ENCODE assay signal across 10 cellular contexts in genomic region chr7:149240637-149241036, GRCh38. TPM values are rescaled to one million over a fixed set of nuclear protein-coding genes. Genes with fewer than 3 reads are reported as not detected.
DNase-seq lines count a peak whose midpoint lies in the region; ATAC-seq, FAIRE-seq and TF ChIP-seq lines count a peak whose summit lies in the region.
"Had no signal": no experiment of that assay in that cellular context is flagged by ENCODE, and none has a peak within 500 bp of the region (broad histone marks: within the 10 kb centered on the region; RNA-seq: fewer than 3 reads in every experiment).

No MANE protein-coding gene starts in this region.

- H3K4me3 Mint-ChIP-seq in naive thymus-derived CD4-positive, alpha-beta T cell = peak overlapping the region; percentile 85 to 95 (median 92)

- CTCF ChIA-PET in naive thymus-derived CD4-positive, alpha-beta T cell (lab: Charles Lee) = interaction anchor here (1.2 to 1.3 kb wide), 2 partner anchors 44 to 93 kb away, joined by 4 to 8 read pairs; partner anchors contain the start of gene ZNF398

- no peak for FAIRE-seq in small intestine (lab: Jason Lieb, UNC)

- H3K4me1 ChIP-seq in colonic mucosa = peaks cover 7% of the 10 kb centered on the region
- peaks cover 14 to 16% of the 10 kb centered on the region in 2 donors for H3K4me1 ChIP-seq in naive thymus-derived CD4-positive, alpha-beta T cell (ENCODE audit: control insufficient read depth in 2 of 2, insufficient read depth in 2 of 2, low read length in 2 of 2)
- H3K4me1 ChIP-seq in small intestine (ENCODE audit: control insufficient read depth in 2 of 2, insufficient read depth in 1 of 2, low read depth in 1 of 2, low read length in 1 of 2) = peaks cover 0 to 8% of the 10 kb centered on the region in 2 donors

- H3K9ac ChIP-seq in colonic mucosa (ENCODE audit: low read depth in 2 of 2, low read length in 2 of 2) = peak overlapping the region in 1 of 2 donors; percentile 80

- intact Hi-C loops in colonic mucosa (cut with DNase I) = loop anchor here (5.0 kb wide), 1 partner anchor 43 kb away; the partner anchor contains the start of gene ZNF282
- intact Hi-C loops in naive thymus-derived CD4-positive, alpha-beta T cell (cut with micrococcal nuclease) = no loop called here

- H3K36me3 Mint-ChIP-seq in naive thymus-derived CD4-positive, alpha-beta T cell = peaks cover 4 to 9% (median 5%) of the 10 kb centered on the region in 5 donors

- H3K9me3 Mint-ChIP-seq in naive thymus-derived CD4-positive, alpha-beta T cell = peaks cover 0 to 5% (median 0%) of the 10 kb centered on the region in 11 donors

- H3K27me3 Mint-ChIP-seq in naive thymus-derived CD4-positive, alpha-beta T cell = peaks cover 0 to 6% (median 0%) of the 10 kb centered on the region in 5 donors

- H3K36me3 ChIP-seq in KOPT-K1 (ENCODE audit: insufficient read depth, low read length) (peaks cover 13% of the 10 kb centered on the region; the same call in 1 of the 2 replicates), colonic mucosa (no peaks in the 10 kb centered on the region), small intestine (ENCODE audit: control insufficient read depth in 2 of 2, insufficient read depth in 2 of 2, low read length in 2 of 2) (no peaks in the 10 kb centered on the region)
- peaks cover 0 to 6% (median 0%) of the 10 kb centered on the region in 3 experiments for H3K36me3 ChIP-seq in naive thymus-derived CD4-positive, alpha-beta T cell (ENCODE audit: control insufficient read depth in 2 of 3, insufficient read depth in 3 of 3, low read length in 3 of 3)
- H3K36me3 ChIP-seq: left lung had no signal

- H3K27ac ChIP-seq in KOPT-K1 (ENCODE audit: low read depth, low read length, poor library complexity, severe bottlenecking) = peak overlapping the region; percentile 74
- no peak overlapping the region for H3K27ac ChIP-seq in colonic mucosa
- H3K27ac ChIP-seq in naive thymus-derived CD4-positive, alpha-beta T cell (ENCODE audit: low read depth, low read length) = peak overlapping the region; percentile 76
- H3K27ac ChIP-seq in small intestine (ENCODE audit: low read depth in 1 of 2, low read length in 1 of 2) = peak overlapping the region in 1 of 2 donors; percentile 32

- POLR2A ChIA-PET in naive thymus-derived CD4-positive, alpha-beta T cell (lab: Charles Lee) = interaction anchor here (0.5 to 2.0 kb wide), 6 partner anchors 18 to 1820 kb away, joined by 3 to 9 read pairs (median 4); partner anchors contain the start of gene ZNF783

- H3K4me3 ChIP-seq in AG10803 (ENCODE audit: low read length) = peak overlapping the region; percentile 94
- peak overlapping the region; percentile 96 for H3K4me3 ChIP-seq in colonic mucosa
- peak overlapping the region; percentile 90 for H3K4me3 ChIP-seq in naive thymus-derived CD4-positive, alpha-beta T cell (ENCODE audit: low read length)
- H3K4me3 ChIP-seq in small intestine (ENCODE audit: low read depth in 1 of 2, low read length in 2 of 2) = peak overlapping the region in 1 of 2 donors; percentile 66

- H3K27ac Mint-ChIP-seq in naive thymus-derived CD4-positive, alpha-beta T cell = peak overlapping the region; percentile 69 to 89 (median 86)

- DNase-seq in AG10803 (ENCODE audit: low read depth) (no peak), colonic mucosa (no peak), small intestine (no peak), epidermal melanocyte (ENCODE audit: insufficient read length, low spot score) (no peak)
- DNase-seq in naive thymus-derived CD4-positive, alpha-beta T cell = no peak
- DNase-seq: activated CD4-positive, alpha-beta T cell treated with anti-CD3 and anti-CD28 coated beads for 4 hours had no signal

- H3K27me3 ChIP-seq in colonic mucosa = no peaks in the 10 kb centered on the region
- H3K27me3 ChIP-seq in naive thymus-derived CD4-positive, alpha-beta T cell (ENCODE audit: control insufficient read depth in 2 of 2, insufficient read depth in 2 of 2, low read length in 2 of 2) = no peaks in the 10 kb centered on the region
- no peaks in the 10 kb centered on the region for H3K27me3 ChIP-seq in small intestine (ENCODE audit: control insufficient read depth in 2 of 2, insufficient read depth in 2 of 2, low read length in 2 of 2)

- H3K9me3 ChIP-seq in KOPT-K1 (ENCODE audit: insufficient read depth, low read length, poor library complexity, severe bottlenecking) = no peaks in the 10 kb centered on the region
- no peaks in the 10 kb centered on the region for H3K9me3 ChIP-seq in colonic mucosa
- H3K9me3 ChIP-seq in naive thymus-derived CD4-positive, alpha-beta T cell (ENCODE audit: control insufficient read depth in 2 of 3, low read length in 3 of 3) = no peaks in the 10 kb centered on the region
- H3K9me3 ChIP-seq in small intestine (ENCODE audit: control insufficient read depth, low read depth) = no peaks in the 10 kb centered on the region

- no peak for ATAC-seq in naive thymus-derived CD4-positive, alpha-beta T cell
- ATAC-seq in HG02588 (IDR thresholded peaks at IDR 0.05; ENCODE audit: unreplicated experiment) = no peak
- no peak for ATAC-seq in GM19023 (IDR thresholded peaks at IDR 0.05; ENCODE audit: unreplicated experiment)
- ATAC-seq: left lung had no signal

- TF ChIP-seq CTCF in AG10803 (conservative IDR thresholded peaks at IDR 0.05; ENCODE audit: low read length) (no peak), colonic mucosa (IDR thresholded peaks at IDR 0.05) (no peak)

- peaks cover 24 to 51% (median 41%) of the 10 kb centered on the region in 7 donors for H3K4me1 Mint-ChIP-seq in naive thymus-derived CD4-positive, alpha-beta T cell

- 35 to 70% (median 42%) methylated on average over 5 of the region's 5 CpGs for WGBS in small intestine, 3 donors

RNA-seq across cellular contexts. Expression of gene ZNF212, which starts 1.2 kb away (rescaled TPM):
- 10 to 100 TPM in 1 of 2 donors, 1 to 10 TPM in 1; 9.8 to 10.4 TPM for total RNA-seq in colonic mucosa
- total RNA-seq in naive thymus-derived CD4-positive, alpha-beta T cell = 10 to 100 TPM; 10.4 to 20.6 (median 13.3) TPM
- 10 to 100 TPM in 1 of 2 donors, 1 to 10 TPM in 1; 5.9 to 11.4 TPM for polyA plus RNA-seq in naive thymus-derived CD4-positive, alpha-beta T cell
- 10 to 100 TPM in 2 of 3 donors, 1 to 10 TPM in 1; 9.0 to 17.3 (median 15.9) TPM for polyA plus RNA-seq in small intestine

RNA-seq across cellular contexts. Expression of gene ZNF783, which starts 21.4 kb away (rescaled TPM):
- 1 to 10 TPM; 5.5 to 8.9 TPM for total RNA-seq in colonic mucosa
- total RNA-seq in naive thymus-derived CD4-positive, alpha-beta T cell = 10 to 100 TPM; 23.3 to 49.2 (median 36.0) TPM
- polyA plus RNA-seq in naive thymus-derived CD4-positive, alpha-beta T cell = 1 to 10 TPM; 6.2 to 9.7 TPM
- 1 to 10 TPM; 3.2 to 5.9 (median 4.0) TPM for polyA plus RNA-seq in small intestine

RNA-seq across cellular contexts. Expression of gene ZNF282, which starts 45.3 kb away (rescaled TPM):
- 10 to 100 TPM; 24.1 to 31.5 TPM for total RNA-seq in colonic mucosa
- total RNA-seq in naive thymus-derived CD4-positive, alpha-beta T cell = 10 to 100 TPM; 12.1 to 36.7 (median 15.1) TPM
- polyA plus RNA-seq in naive thymus-derived CD4-positive, alpha-beta T cell = 1 to 10 TPM in 1 of 2 donors, under 1 TPM in 1; 0.83 to 1.1 TPM
- 10 to 100 TPM; 11.1 to 16.5 (median 14.1) TPM for polyA plus RNA-seq in small intestine
